ENCODE assay signal across 10 cellular contexts in genomic region chr16:85170066-85171003, GRCh38. TPM values are rescaled to one million over a fixed set of nuclear protein-coding genes. Genes with fewer than 3 reads are reported as not detected.
A peak's percentile ranks its signal among the peaks of the same experiment; 100 is the strongest.
DNase-seq lines count a peak whose midpoint lies in the region; ATAC-seq, FAIRE-seq and TF ChIP-seq lines count a peak whose summit lies in the region.
"Had no signal": no experiment of that assay in that cellular context is flagged by ENCODE, and none has a peak within 500 bp of the region (broad histone marks: within the 10 kb centered on the region; RNA-seq: fewer than 3 reads in every experiment).

No MANE protein-coding gene starts in this region.

- H3K27me3 ChIP-seq in H9 (ENCODE audit: insufficient read depth, low read length) (no peaks in the 10 kb centered on the region; the same call in 1 of the 2 replicates), astrocyte (ENCODE audit: insufficient read depth, low read length) (peaks cover 3% of the 10 kb centered on the region), stomach (peaks cover 0 to 52% (median 14%) of the 10 kb centered on the region in 3 donors)

- H2AK5ac ChIP-seq in H9 (ENCODE audit: insufficient read length, low read length): no peak overlapping the region

- no peak overlapping the region for H2BK20ac ChIP-seq in H9 (ENCODE audit: low read depth, low read length, poor library complexity, severe bottlenecking)

- peaks cover 4 to 8% (median 8%) of the 10 kb centered on the region in 3 experiments; a peak in 5 of 7 replicates for H3K36me3 Mint-ChIP-seq in H9 (ENCODE audit: insufficient read depth in 1 of 3, low read depth in 3 of 3)
- H3K36me3 Mint-ChIP-seq in astrocyte (ENCODE audit: low read depth, unreplicated experiment): peaks cover 6% of the 10 kb centered on the region

- H3K9me3 ChIP-seq in H9 (ENCODE audit: control insufficient read depth, low read depth, low read length) (no peaks in the 10 kb centered on the region), astrocyte (ENCODE audit: insufficient read depth, low read depth, low read length) (no peaks in the 10 kb centered on the region), iPS-18c (ENCODE audit: control insufficient read depth, insufficient read depth, low read length) (no peaks in the 10 kb centered on the region), stomach (no peaks in the 10 kb centered on the region)

- WGBS in H9 (ENCODE audit: extremely low coverage, insufficient read length, low lambda C conversion rate): no CpG with 5 or more reads among the region's 64 CpGs
- WGBS in stomach, 5 donors: 25 to 53% (median 43%) methylated on average over 4 to 64 of the region's 64 CpGs

- H4K8ac ChIP-seq in H9 (replicated peaks; ENCODE audit: insufficient read length, low read depth, low read length): no peak overlapping the region

- no peak overlapping the region for H3K4ac ChIP-seq in H9 (ENCODE audit: low read depth, low read length)

- H3K4me3 Mint-ChIP-seq in H9 (peak overlapping the region; percentile 51 to 75), astrocyte (ENCODE audit: unreplicated experiment) (peak overlapping the region; percentile 67)

- no peak for TF ChIP-seq POLR2A in stomach (IDR thresholded peaks at IDR 0.05)

- no peak overlapping the region for H2BK120ac ChIP-seq in H9 (ENCODE audit: low read depth, low read length, poor library complexity, severe bottlenecking)

- H3K4me2 ChIP-seq in H9 (ENCODE audit: insufficient read depth, insufficient read length, low read length) (peak overlapping the region; percentile 18), astrocyte (ENCODE audit: low read length) (peak overlapping the region; percentile 90)

- DNase-seq in H9 (no peak), astrocyte (ENCODE audit: low read depth) (no peak), stomach (no peak), omental fat pad (ENCODE audit: low spot score) (no peak)
- DNase-seq: NCI-H774 had no signal

- peaks cover 10% of the 10 kb centered on the region; the same call in 1 of the 2 replicates for H3K4me1 ChIP-seq in H9 (ENCODE audit: insufficient read depth, low read length)
- peaks cover 54% of the 10 kb centered on the region for H3K4me1 ChIP-seq in astrocyte (ENCODE audit: insufficient read depth, low read length)
- H3K4me1 ChIP-seq in stomach: peaks cover 55 to 94% (median 83%) of the 10 kb centered on the region in 4 donors

- H3K27ac ChIP-seq in H9 (ENCODE audit: insufficient read length, low read depth, low read length) (no peak overlapping the region), astrocyte (ENCODE audit: low read depth, low read length) (no peak overlapping the region), stomach (peak overlapping the region in 2 of 5 donors; percentile 52 to 66)

- H3K36me3 ChIP-seq in astrocyte (ENCODE audit: insufficient read depth, low read length) (no peaks in the 10 kb centered on the region), stomach (no peaks in the 10 kb centered on the region)

- peak overlapping the region; percentile 49 for H3K4me3 ChIP-seq in astrocyte (ENCODE audit: insufficient read depth, low read depth, low read length)
- H3K4me3 ChIP-seq in iPS-18c (ENCODE audit: insufficient read depth, low read depth, low read length): peak overlapping the region; percentile 44
- H3K4me3 ChIP-seq in stomach: peak overlapping the region; percentile 52 to 58 (median 55)

- no peak for TF ChIP-seq EP300 in stomach (IDR thresholded peaks at IDR 0.05)

- FAIRE-seq in astrocyte (lab: Jason Lieb, UNC): no peak

- H3K27me3 Mint-ChIP-seq in H9 (ENCODE audit: low read depth): peaks cover 36% of the 10 kb centered on the region
- H3K27me3 Mint-ChIP-seq in astrocyte (ENCODE audit: low read depth, unreplicated experiment): peaks cover 5% of the 10 kb centered on the region

- H3K79me2 ChIP-seq in H9 (ENCODE audit: insufficient read depth, low read length) (peaks cover 3% of the 10 kb centered on the region; the same call in 1 of the 2 replicates), astrocyte (ENCODE audit: insufficient read depth, low read length) (peaks cover 45% of the 10 kb centered on the region)

- H2BK5ac ChIP-seq in H9 (ENCODE audit: insufficient read length, low read length): no peak overlapping the region

- no peak overlapping the region for H2BK15ac ChIP-seq in H9 (ENCODE audit: low read depth, low read length)

- H3K18ac ChIP-seq in H9 (ENCODE audit: insufficient read length, low read depth, low read length): no peak overlapping the region

- peaks cover 51 to 64% of the 10 kb centered on the region in 2 experiments for H3K4me1 Mint-ChIP-seq in H9
- peaks cover 51% of the 10 kb centered on the region for H3K4me1 Mint-ChIP-seq in astrocyte (ENCODE audit: low read depth, unreplicated experiment)

- no peaks in the 10 kb centered on the region for H4K20me1 ChIP-seq in H9 (ENCODE audit: control insufficient read depth, insufficient read depth, insufficient read length)
- peaks cover 12% of the 10 kb centered on the region for H4K20me1 ChIP-seq in astrocyte (ENCODE audit: insufficient read depth, low read length)

- H3K9ac ChIP-seq in H9 (ENCODE audit: extremely low read depth, insufficient read length, low read length) (no peak overlapping the region), astrocyte (ENCODE audit: low read length) (peak overlapping the region; percentile 47)

- no peak overlapping the region for H3K56ac ChIP-seq in H9 (ENCODE audit: insufficient read length, low read depth, low read length)

- intact Hi-C loops in stomach (cut with DNase I; ENCODE audit: low total_unique reads): no loop called here

- no peak overlapping the region for H3K14ac ChIP-seq in H9 (ENCODE audit: insufficient read depth, low read length)

- ATAC-seq in HG02763 (IDR thresholded peaks at IDR 0.05; ENCODE audit: unreplicated experiment) (no peak), GM21576 (IDR thresholded peaks at IDR 0.05; ENCODE audit: unreplicated experiment) (no peak), GM21526 (IDR thresholded peaks at IDR 0.05; ENCODE audit: low FRiP score, unreplicated experiment) (no peak), omental fat pad (ENCODE audit: low FRiP score) (no peak)

- H3K79me1 ChIP-seq in H9 (ENCODE audit: insufficient read depth, low read depth, low read length, poor library complexity, severe bottlenecking): no peaks in the 10 kb centered on the region

- H3K27ac Mint-ChIP-seq in H9 (no peak overlapping the region), astrocyte (ENCODE audit: unreplicated experiment) (no peak overlapping the region)

- H4K91ac ChIP-seq in H9 (ENCODE audit: insufficient read length, low read depth, low read length): no peak overlapping the region

- no peak for TF ChIP-seq CTCF in H9 (conservative IDR thresholded peaks at IDR 0.05)
- no peak for TF ChIP-seq CTCF in astrocyte (IDR thresholded peaks at IDR 0.05; ENCODE audit: insufficient read depth, low read depth, low read length)
- TF ChIP-seq CTCF in stomach (IDR thresholded peaks at IDR 0.05): no peak
- TF ChIP-seq CTCF in omental fat pad (IDR thresholded peaks at IDR 0.05): no peak

- no peak overlapping the region for H2BK12ac ChIP-seq in H9 (ENCODE audit: insufficient read length, low read depth, low read length)

- no peak overlapping the region for H2AFZ ChIP-seq in H9 (ENCODE audit: low read length)
- no peak overlapping the region for H2AFZ ChIP-seq in astrocyte (ENCODE audit: low read depth, low read length)

- H3K9me3 Mint-ChIP-seq in H9: no peaks in the 10 kb centered on the region; a peak in 1 of 5 replicates
- no peaks in the 10 kb centered on the region for H3K9me3 Mint-ChIP-seq in astrocyte (ENCODE audit: unreplicated experiment)

- no peak overlapping the region for H4K5ac ChIP-seq in H9 (ENCODE audit: insufficient read length, low read depth, low read length)

- peaks cover 4% of the 10 kb centered on the region for H3K23me2 ChIP-seq in H9 (ENCODE audit: insufficient read length, low read depth, low read length, poor library complexity, severe bottlenecking)

- no peak overlapping the region for H3T11ph ChIP-seq in H9 (ENCODE audit: low read length)

- no peak overlapping the region for H3K23ac ChIP-seq in H9 (ENCODE audit: insufficient read length, low read depth, low read length)

RNA-seq across cellular contexts. Expression of gene CIBAR2, which starts 58.1 kb away (rescaled TPM):
- total RNA-seq in H9 (2021): not detected in 2 replicates
- not detected in 2 replicates for total RNA-seq in astrocyte
- 10 to 100 TPM in 1 of 5 donors, not detected in 4; 54.0 TPM for total RNA-seq in stomach
- polyA plus RNA-seq in stomach: 1 to 10 TPM in 1 of 3 donors, not detected in 2; 1.5 TPM
- not detected for total RNA-seq in omental fat pad
- total RNA-seq: activated CD8-positive, alpha-beta memory T cell treated with anti-CD3 and anti-CD28 coated beads for 36 hours had no signal
